ENCODE assay signal across 1 cellular context in the genomic region with DNA sequence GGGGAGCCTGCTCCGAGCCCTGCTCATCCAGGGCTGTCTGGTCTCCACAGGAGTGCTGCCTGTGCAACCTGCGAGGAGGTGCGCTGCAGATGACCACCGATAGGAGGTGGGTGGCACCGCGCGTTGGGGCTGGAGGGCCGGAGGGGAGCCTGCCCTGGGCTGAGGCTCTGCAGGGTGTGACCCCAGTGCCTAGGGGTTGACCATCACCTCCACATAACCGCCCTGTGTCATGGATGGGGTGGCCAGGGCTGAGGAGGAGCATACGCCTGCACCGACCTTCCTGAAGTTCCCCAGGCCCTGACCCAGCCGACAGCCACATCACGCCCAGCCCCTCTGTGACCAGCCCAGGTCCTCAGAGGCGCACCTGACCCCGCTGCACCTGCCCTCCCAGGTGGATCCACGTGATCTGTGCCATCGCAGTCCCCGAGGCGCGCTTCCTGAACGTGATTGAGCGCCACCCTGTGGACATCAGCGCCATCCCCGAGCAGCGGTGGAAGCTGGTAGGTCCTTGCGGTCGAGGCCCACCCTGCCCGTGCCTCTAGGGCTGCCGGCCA.
TF ChIP-seq lines count a peak whose summit lies in the region.

No MANE protein-coding gene starts in this region.

TF ChIP-seq in HepG2, 621 proteins besides CTCF, POLR2A, EP300 and RAD21:
- TF ChIP-seq, protein P1, sequence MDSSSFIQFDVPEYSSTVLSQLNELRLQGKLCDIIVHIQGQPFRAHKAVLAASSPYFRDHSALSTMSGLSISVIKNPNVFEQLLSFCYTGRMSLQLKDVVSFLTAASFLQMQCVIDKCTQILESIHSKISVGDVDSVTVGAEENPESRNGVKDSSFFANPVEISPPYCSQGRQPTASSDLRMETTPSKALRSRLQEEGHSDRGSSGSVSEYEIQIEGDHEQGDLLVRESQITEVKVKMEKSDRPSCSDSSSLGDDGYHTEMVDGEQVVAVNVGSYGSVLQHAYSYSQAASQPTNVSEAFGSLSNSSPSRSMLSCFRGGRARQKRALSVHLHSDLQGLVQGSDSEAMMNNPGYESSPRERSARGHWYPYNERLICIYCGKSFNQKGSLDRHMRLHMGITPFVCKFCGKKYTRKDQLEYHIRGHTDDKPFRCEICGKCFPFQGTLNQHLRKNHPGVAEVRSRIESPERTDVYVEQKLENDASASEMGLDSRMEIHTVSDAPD (CRISPR knock-in tag; IDR thresholded peaks at IDR 0.05), result no peak
- TF ChIP-seq ZBTB38 (CRISPR knock-in tag; IDR thresholded peaks at IDR 0.05), result peak; percentile 75
- peak; percentile 16; the same call in 1 of the 2 replicates for TF ChIP-seq STAG1 (CRISPR knock-in tag; IDR thresholded peaks at IDR 0.05)
- TF ChIP-seq, protein P2, sequence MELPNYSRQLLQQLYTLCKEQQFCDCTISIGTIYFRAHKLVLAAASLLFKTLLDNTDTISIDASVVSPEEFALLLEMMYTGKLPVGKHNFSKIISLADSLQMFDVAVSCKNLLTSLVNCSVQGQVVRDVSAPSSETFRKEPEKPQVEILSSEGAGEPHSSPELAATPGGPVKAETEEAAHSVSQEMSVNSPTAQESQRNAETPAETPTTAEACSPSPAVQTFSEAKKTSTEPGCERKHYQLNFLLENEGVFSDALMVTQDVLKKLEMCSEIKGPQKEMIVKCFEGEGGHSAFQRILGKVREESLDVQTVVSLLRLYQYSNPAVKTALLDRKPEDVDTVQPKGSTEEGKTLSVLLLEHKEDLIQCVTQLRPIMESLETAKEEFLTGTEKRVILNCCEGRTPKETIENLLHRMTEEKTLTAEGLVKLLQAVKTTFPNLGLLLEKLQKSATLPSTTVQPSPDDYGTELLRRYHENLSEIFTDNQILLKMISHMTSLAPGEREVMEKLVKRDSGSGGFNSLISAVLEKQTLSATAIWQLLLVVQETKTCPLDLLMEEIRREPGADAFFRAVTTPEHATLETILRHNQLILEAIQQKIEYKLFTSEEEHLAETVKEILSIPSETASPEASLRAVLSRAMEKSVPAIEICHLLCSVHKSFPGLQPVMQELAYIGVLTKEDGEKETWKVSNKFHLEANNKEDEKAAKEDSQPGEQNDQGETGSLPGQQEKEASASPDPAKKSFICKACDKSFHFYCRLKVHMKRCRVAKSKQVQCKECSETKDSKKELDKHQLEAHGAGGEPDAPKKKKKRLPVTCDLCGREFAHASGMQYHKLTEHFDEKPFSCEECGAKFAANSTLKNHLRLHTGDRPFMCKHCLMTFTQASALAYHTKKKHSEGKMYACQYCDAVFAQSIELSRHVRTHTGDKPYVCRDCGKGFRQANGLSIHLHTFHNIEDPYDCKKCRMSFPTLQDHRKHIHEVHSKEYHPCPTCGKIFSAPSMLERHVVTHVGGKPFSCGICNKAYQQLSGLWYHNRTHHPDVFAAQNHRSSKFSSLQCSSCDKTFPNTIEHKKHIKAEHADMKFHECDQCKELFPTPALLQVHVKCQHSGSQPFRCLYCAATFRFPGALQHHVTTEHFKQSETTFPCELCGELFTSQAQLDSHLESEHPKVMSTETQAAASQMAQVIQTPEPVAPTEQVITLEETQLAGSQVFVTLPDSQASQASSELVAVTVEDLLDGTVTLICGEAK (IDR thresholded peaks at IDR 0.05), result no peak
- TF ChIP-seq, protein P2 (CRISPR knock-in tag; IDR thresholded peaks at IDR 0.05), result no peak
- 0 out of 2 replicates have a peak, but pooled peaks have one; percentile 17 for TF ChIP-seq HOXA3 (CRISPR knock-in tag; IDR thresholded peaks at IDR 0.05)
- TF ChIP-seq, protein P3, sequence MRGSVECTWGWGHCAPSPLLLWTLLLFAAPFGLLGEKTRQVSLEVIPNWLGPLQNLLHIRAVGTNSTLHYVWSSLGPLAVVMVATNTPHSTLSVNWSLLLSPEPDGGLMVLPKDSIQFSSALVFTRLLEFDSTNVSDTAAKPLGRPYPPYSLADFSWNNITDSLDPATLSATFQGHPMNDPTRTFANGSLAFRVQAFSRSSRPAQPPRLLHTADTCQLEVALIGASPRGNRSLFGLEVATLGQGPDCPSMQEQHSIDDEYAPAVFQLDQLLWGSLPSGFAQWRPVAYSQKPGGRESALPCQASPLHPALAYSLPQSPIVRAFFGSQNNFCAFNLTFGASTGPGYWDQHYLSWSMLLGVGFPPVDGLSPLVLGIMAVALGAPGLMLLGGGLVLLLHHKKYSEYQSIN (CRISPR knock-in tag; IDR thresholded peaks at IDR 0.05; ENCODE audit: borderline replicate concordance), result no peak
- TF ChIP-seq, protein P4, sequence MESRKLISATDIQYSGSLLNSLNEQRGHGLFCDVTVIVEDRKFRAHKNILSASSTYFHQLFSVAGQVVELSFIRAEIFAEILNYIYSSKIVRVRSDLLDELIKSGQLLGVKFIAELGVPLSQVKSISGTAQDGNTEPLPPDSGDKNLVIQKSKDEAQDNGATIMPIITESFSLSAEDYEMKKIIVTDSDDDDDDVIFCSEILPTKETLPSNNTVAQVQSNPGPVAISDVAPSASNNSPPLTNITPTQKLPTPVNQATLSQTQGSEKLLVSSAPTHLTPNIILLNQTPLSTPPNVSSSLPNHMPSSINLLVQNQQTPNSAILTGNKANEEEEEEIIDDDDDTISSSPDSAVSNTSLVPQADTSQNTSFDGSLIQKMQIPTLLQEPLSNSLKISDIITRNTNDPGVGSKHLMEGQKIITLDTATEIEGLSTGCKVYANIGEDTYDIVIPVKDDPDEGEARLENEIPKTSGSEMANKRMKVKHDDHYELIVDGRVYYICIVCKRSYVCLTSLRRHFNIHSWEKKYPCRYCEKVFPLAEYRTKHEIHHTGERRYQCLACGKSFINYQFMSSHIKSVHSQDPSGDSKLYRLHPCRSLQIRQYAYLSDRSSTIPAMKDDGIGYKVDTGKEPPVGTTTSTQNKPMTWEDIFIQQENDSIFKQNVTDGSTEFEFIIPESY (CRISPR knock-in tag; IDR thresholded peaks at IDR 0.05), result peak; percentile 92
TF ChIP-seq in HepG2: peak in this region for 4.
